16 cellular contexts compared by ENCODE assay signal in genomic region chr3:129352045-129352444, GRCh38.
DNase-seq lines count a peak whose midpoint lies in the region; ATAC-seq and TF ChIP-seq lines count a peak whose summit lies in the region.
"Had no signal": no experiment of that assay in that cellular context is flagged by ENCODE, and none has a peak within 500 bp of the region (broad histone marks: within the 10 kb centered on the region; RNA-seq: fewer than 3 reads in every experiment).

No MANE protein-coding gene starts in this region.

- H3K9me3 ChIP-seq in MM.1S (replicated peaks; ENCODE audit: insufficient read depth, low read length) (no peaks in the 10 kb centered on the region), neuronal stem cell (replicated peaks in 1 of 2; ENCODE audit: control insufficient read depth in 2 of 2, insufficient read depth in 1 of 2, low read depth in 1 of 2, low read length in 2 of 2) (no peaks in the 10 kb centered on the region)
- H3K9me3 ChIP-seq: Caco-2, upper lobe of left lung had no signal

- peak overlapping the region; percentile 3 for H2AK5ac ChIP-seq in neuronal stem cell (ENCODE audit: low read depth, low read length)

- H3K79me2 ChIP-seq in MM.1S (ENCODE audit: low read length), result no peaks in the 10 kb centered on the region

- no peak overlapping the region for H4K8ac ChIP-seq in neuronal stem cell (ENCODE audit: low read depth, low read length)

- H2BK12ac ChIP-seq in neuronal stem cell (ENCODE audit: low read length), result no peak overlapping the region

- H3F3A ChIP-seq in MM.1S (ENCODE audit: insufficient read depth, low read length), result no peaks in the 10 kb centered on the region

- no peak overlapping the region for H3K27ac Mint-ChIP-seq in activated T-cell treated with anti-CD3 and anti-CD28 coated beads, Interleukin-2, amount 50 U/mL, for 24 hours
- H3K27ac Mint-ChIP-seq: activated naive CD4-positive, alpha-beta T cell treated with anti-CD3 and anti-CD28 coated beads, Interleukin-2, amount 50 U/mL, for 72 hours; T-helper 17 cell had no signal

- no peak overlapping the region for H2BK5ac ChIP-seq in neuronal stem cell (ENCODE audit: low read length)

- no peak overlapping the region for H3K18ac ChIP-seq in neuronal stem cell (ENCODE audit: low read length)

- H3K9ac ChIP-seq in MM.1S (ENCODE audit: low read length), result no peak overlapping the region
- H3K9ac ChIP-seq in neuronal stem cell (ENCODE audit: low read depth, low read length, poor library complexity), result no peak overlapping the region

- no peaks in the 10 kb centered on the region for H3K36me3 ChIP-seq in MM.1S (replicated peaks; ENCODE audit: insufficient read depth, low read length)
- H3K36me3 ChIP-seq in neuronal stem cell (replicated peaks in 1 of 2; ENCODE audit: control insufficient read depth in 2 of 2, insufficient read depth in 2 of 2, low read length in 2 of 2), result no peaks in the 10 kb centered on the region
- H3K36me3 ChIP-seq: upper lobe of left lung had no signal

- no peaks in the 10 kb centered on the region for H3K36me3 Mint-ChIP-seq in activated T-cell treated with anti-CD3 and anti-CD28 coated beads, Interleukin-2, amount 50 U/mL, for 24 hours (ENCODE audit: low read depth)
- H3K36me3 Mint-ChIP-seq: activated naive CD4-positive, alpha-beta T cell treated with anti-CD3 and anti-CD28 coated beads, Interleukin-2, amount 50 U/mL, for 72 hours had no signal

- no peaks in the 10 kb centered on the region for H4K20me1 ChIP-seq in MM.1S (ENCODE audit: insufficient read depth, low read length)

- H4K91ac ChIP-seq in neuronal stem cell (ENCODE audit: low read depth, low read length, poor library complexity), result no peak overlapping the region

- TF ChIP-seq CTCF in GM12872 (IDR thresholded peaks at IDR 0.05; ENCODE audit: insufficient read depth, low read depth, low read length), result peak; percentile 63; the same call in 2 of the 3 replicates
- TF ChIP-seq CTCF in MM.1S (IDR thresholded peaks at IDR 0.05; ENCODE audit: low read length), result 0 out of 2 replicates have a peak, but pooled peaks have one; percentile 30
- peak; percentile 27 for TF ChIP-seq CTCF in choroid plexus epithelial cell (conservative IDR thresholded peaks at IDR 0.05; ENCODE audit: low read depth, low read length)

- peak overlapping the region; percentile 30 for H2BK15ac ChIP-seq in neuronal stem cell (ENCODE audit: low read length)

- no peak overlapping the region for H3K4me2 ChIP-seq in MM.1S (ENCODE audit: low read depth, low read length)
- H3K4me2 ChIP-seq in neuronal stem cell (ENCODE audit: insufficient read depth, low read length, poor library complexity, severe bottlenecking), result no peak overlapping the region

- no peak overlapping the region for H3K4me3 Mint-ChIP-seq in activated T-cell treated with anti-CD3 and anti-CD28 coated beads, Interleukin-2, amount 50 U/mL, for 24 hours
- H3K4me3 Mint-ChIP-seq: T-helper 17 cell had no signal

- H3K27me3 Mint-ChIP-seq in activated T-cell treated with anti-CD3 and anti-CD28 coated beads, Interleukin-2, amount 50 U/mL, for 24 hours, result peaks cover under 1% of the 10 kb centered on the region

- H3K4me1 Mint-ChIP-seq in activated T-cell treated with anti-CD3 and anti-CD28 coated beads, Interleukin-2, amount 50 U/mL, for 24 hours (ENCODE audit: low read depth), result peaks cover under 1% of the 10 kb centered on the region

- H2AFZ ChIP-seq in MM.1S (ENCODE audit: low read length) (no peak overlapping the region), neuronal stem cell (ENCODE audit: low read length) (no peak overlapping the region)

- no peak overlapping the region for H3K4ac ChIP-seq in neuronal stem cell (ENCODE audit: low read length)

- peak overlapping the region; percentile 18 for H3K23ac ChIP-seq in neuronal stem cell (ENCODE audit: low read depth, low read length, poor library complexity)

- no peaks in the 10 kb centered on the region for H3K9me2 ChIP-seq in MM.1S (replicated peaks; ENCODE audit: insufficient read depth, low read length)

- H3K27me3 ChIP-seq in MM.1S (replicated peaks; ENCODE audit: insufficient read depth, low read length), result no peaks in the 10 kb centered on the region
- peaks cover 0 to 10% (median 0%) of the 10 kb centered on the region in 3 experiments for H3K27me3 ChIP-seq in neuronal stem cell (ENCODE audit: control insufficient read depth in 3 of 3, insufficient read depth in 3 of 3, low read depth in 1 of 3, low read length in 3 of 3)
- H3K27me3 ChIP-seq: upper lobe of left lung had no signal

- ATAC-seq in HG03442 (IDR thresholded peaks at IDR 0.05; ENCODE audit: unreplicated experiment), result no peak
- ATAC-seq: activated naive CD4-positive, alpha-beta T cell treated with anti-CD3 and anti-CD28 coated beads, Interleukin-2, amount 50 U/mL, for 72 hours; T-helper 17 cell had no signal

- no peak overlapping the region for H3K4me3 ChIP-seq in MM.1S (ENCODE audit: low read length)
- no peak overlapping the region for H3K4me3 ChIP-seq in choroid plexus epithelial cell (ENCODE audit: low read depth, low read length)
- H3K4me3 ChIP-seq in neuronal stem cell (ENCODE audit: low read length in 2 of 2), result no peak overlapping the region
- H3K4me3 ChIP-seq: coronary artery, upper lobe of left lung had no signal

- H3K14ac ChIP-seq in neuronal stem cell (ENCODE audit: low read length), result no peak overlapping the region

- H3K4me1 ChIP-seq in MM.1S (ENCODE audit: low read length) (no peaks in the 10 kb centered on the region), neuronal stem cell (ENCODE audit: control insufficient read depth in 2 of 2, insufficient read depth in 1 of 2, low read depth in 1 of 2, low read length in 2 of 2) (no peaks in the 10 kb centered on the region)
- H3K4me1 ChIP-seq: Caco-2 had no signal

- H3K79me1 ChIP-seq in neuronal stem cell (ENCODE audit: low read depth, low read length), result no peaks in the 10 kb centered on the region

- DNase-seq in MM.1S (no peak), choroid plexus epithelial cell (ENCODE audit: low read depth) (no peak), neuronal stem cell (ENCODE audit: low spot score) (no peak), SW480 (ENCODE audit: low spot score) (no peak)
- DNase-seq in activated CD8-positive, alpha-beta memory T cell treated with anti-CD3 and anti-CD28 coated beads, Interleukin-2, amount 50 U/mL, for 48 hours, result no peak
- no peak for DNase-seq in activated T-cell treated with anti-CD3 and anti-CD28 coated beads, Interleukin-2, amount 50 U/mL, for 24 hours
- DNase-seq: Caco-2, KG1, NCI-H2081 treated with DMSO at 0.1 percent for 48 hours, OCI-M1, T-helper 17 cell had no signal

- no peak overlapping the region for H2BK120ac ChIP-seq in neuronal stem cell (ENCODE audit: low read depth, low read length)

- no peaks in the 10 kb centered on the region for H3K9me3 Mint-ChIP-seq in activated T-cell treated with anti-CD3 and anti-CD28 coated beads, Interleukin-2, amount 50 U/mL, for 24 hours
- H3K9me3 Mint-ChIP-seq: activated naive CD4-positive, alpha-beta T cell treated with anti-CD3 and anti-CD28 coated beads, Interleukin-2, amount 50 U/mL, for 72 hours had no signal

- H3K27ac ChIP-seq in MM.1S (ENCODE audit: low read length), result no peak overlapping the region
- H3K27ac ChIP-seq in neuronal stem cell (replicated peaks; ENCODE audit: low read length), result no peak overlapping the region
- H3K27ac ChIP-seq: upper lobe of left lung had no signal

- no CpG with 5 or more reads among the region's 8 CpGs for WGBS in neuronal stem cell (ENCODE audit: extremely low coverage in 2 of 2, insufficient read length in 2 of 2, insufficient replicate concordance in 1 of 2), 2 donors
